In the genomic region with DNA sequence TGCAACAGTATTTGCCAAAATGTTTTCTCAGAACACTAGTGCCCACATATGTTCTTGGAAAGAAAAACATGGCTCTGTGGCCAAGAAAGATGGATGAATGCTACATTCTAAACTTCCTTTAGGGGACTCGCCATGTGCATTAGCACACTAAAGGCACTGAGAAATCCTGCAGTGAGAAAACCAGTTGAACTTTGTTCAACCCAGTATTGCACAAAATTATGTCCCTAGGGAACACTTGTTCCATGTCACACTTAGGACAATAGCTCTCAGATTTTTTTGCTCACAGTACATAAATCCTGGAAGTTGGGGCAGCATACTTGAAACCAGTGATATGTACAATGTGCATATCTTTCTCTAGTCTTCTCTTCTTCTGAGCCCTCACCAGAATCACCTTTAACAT, we compare ENCODE assay signal across 11 cellular contexts.
"Had no signal": no experiment of that assay in that cellular context is flagged by ENCODE, and none has a peak within 500 bp of the region (broad histone marks: within the 10 kb centered on the region; RNA-seq: fewer than 3 reads in every experiment).

No MANE protein-coding gene starts in this region.

- ATAC-seq: lower lobe of right lung had no signal

- H3K4me1 Mint-ChIP-seq: nephron had no signal

- DNase-seq: activated CD4-positive, CD25-positive, alpha-beta regulatory T cell treated with anti-CD3 and anti-CD28 coated beads, Interleukin-2, amount 50 U/mL, for 72 hours; dermis blood vessel endothelial cell; head of caudate nucleus; lower lobe of right lung; nucleus accumbens had no signal

- H3K36me3 Mint-ChIP-seq: stimulated activated effector memory CD8-positive, alpha-beta T cell treated with anti-CD3 and anti-CD28 coated beads, Interleukin-12 subunit alpha, Interleukin-12 subunit beta, amount 100 ng/mL, for 72 hours had no signal

- H3K36me3 ChIP-seq: lower lobe of right lung had no signal

- H3K4me3 ChIP-seq: lower lobe of right lung had no signal

- FAIRE-seq: astrocyte, bronchial epithelial cell, frontal cortex had no signal

- H3K9me3 Mint-ChIP-seq: nephron; stimulated activated effector memory CD8-positive, alpha-beta T cell treated with anti-CD3 and anti-CD28 coated beads, Interleukin-12 subunit alpha, Interleukin-12 subunit beta, amount 100 ng/mL, for 72 hours had no signal

- H3K27ac ChIP-seq: epithelial cell of prostate, lower lobe of right lung had no signal

- H3K4me3 Mint-ChIP-seq: nephron; stimulated activated effector memory CD8-positive, alpha-beta T cell treated with anti-CD3 and anti-CD28 coated beads, Interleukin-12 subunit alpha, Interleukin-12 subunit beta, amount 100 ng/mL, for 72 hours had no signal

- H3K9me3 ChIP-seq: lower lobe of right lung had no signal
